In the genomic region with DNA sequence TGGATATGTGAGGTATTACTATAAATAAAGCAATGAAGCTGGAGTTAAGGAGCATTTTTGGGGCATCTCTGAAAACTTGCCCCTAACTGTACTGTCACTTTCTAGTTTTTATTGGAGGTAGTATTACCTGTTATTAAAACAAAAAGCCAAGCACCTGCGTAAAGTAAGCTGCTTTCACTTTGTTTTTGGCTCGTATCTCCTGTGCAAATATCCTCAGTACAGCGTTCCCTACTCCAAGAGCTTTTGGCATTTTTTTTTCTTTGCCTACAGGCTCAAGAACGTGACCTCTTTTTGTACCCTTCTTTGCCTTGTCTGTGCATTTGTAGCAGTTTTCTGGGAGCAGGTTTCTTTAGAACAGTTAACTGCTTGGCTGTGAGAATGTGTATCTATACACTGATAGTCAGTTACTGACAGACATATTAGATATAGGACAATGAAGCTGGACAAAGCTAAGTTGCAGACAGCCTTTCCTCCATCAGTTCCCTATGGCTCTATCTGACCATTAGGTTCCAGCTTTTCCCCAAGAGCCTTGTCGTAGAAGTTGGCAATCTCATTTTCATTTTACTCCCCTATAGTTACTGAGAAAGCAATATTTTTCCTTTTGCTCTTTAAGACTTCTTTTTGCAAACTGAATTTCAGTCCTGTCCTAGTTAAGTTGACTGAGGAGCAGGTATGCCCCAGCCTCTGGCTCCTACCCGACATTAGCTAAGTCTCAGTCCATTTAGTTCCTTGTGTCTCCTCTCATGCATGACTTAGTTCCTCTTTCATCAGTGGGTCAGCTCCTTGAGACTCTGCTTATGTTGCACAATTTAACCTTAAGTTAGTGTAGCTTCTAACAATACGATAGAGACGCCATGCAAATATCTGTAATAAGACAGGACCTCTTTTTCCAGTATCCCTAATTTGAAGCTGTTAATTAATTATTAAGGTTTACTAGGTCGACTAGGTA, we compare ENCODE assay signal across 10 cellular contexts. TPM values are rescaled to one million over a fixed set of nuclear protein-coding genes. Genes with fewer than 3 reads are reported as not detected.
DNase-seq lines count a peak whose midpoint lies in the region; ATAC-seq and TF ChIP-seq lines count a peak whose summit lies in the region.
"Had no signal": no experiment of that assay in that cellular context is flagged by ENCODE, and none has a peak within 500 bp of the region (broad histone marks: within the 10 kb centered on the region; RNA-seq: fewer than 3 reads in every experiment).

No MANE protein-coding gene starts in this region.

- peak overlapping the region in 7 of 8 donors; percentile 6 to 66 (median 42) for H3K4me3 Mint-ChIP-seq in naive B cell

- H3K4me1 ChIP-seq in effector memory CD4-positive, alpha-beta T cell (ENCODE audit: control insufficient read depth, insufficient read depth, low read length, poor library complexity, severe bottlenecking): no peaks in the 10 kb centered on the region
- no peaks in the 10 kb centered on the region for H3K4me1 ChIP-seq in psoas muscle

- peaks cover 9 to 16% (median 11%) of the 10 kb centered on the region in 3 donors for H3K4me1 Mint-ChIP-seq in naive B cell

- H3K27me3 ChIP-seq in effector memory CD4-positive, alpha-beta T cell (replicated peaks; ENCODE audit: control insufficient read depth, insufficient read depth, low read length, poor library complexity, severe bottlenecking): no peaks in the 10 kb centered on the region
- no peaks in the 10 kb centered on the region for H3K27me3 ChIP-seq in psoas muscle (ENCODE audit: insufficient read depth in 3 of 3, low read length in 2 of 3)

- H3K36me3 Mint-ChIP-seq in naive B cell: peaks cover 0 to 7% of the 10 kb centered on the region in 2 donors

- TF ChIP-seq CTCF in LNCaP clone FGC (IDR thresholded peaks at IDR 0.05; ENCODE audit: control insufficient read depth, extremely low read depth, insufficient read depth) (no peak), psoas muscle (IDR thresholded peaks at IDR 0.05) (no peak)

- peak; percentile 48 for DNase-seq in LNCaP clone FGC (ENCODE audit: low read depth)
- DNase-seq in naive B cell: peak; percentile 49
- no peak for DNase-seq in AG08396 (ENCODE audit: low spot score)
- no peak for DNase-seq in effector memory CD4-positive, alpha-beta T cell
- no peak for DNase-seq in psoas muscle
- DNase-seq in NCI-H2081 (lab: John Stamatoyannopoulos, UW): no peak
- DNase-seq: hypothalamus; stimulated activated CD4-positive, alpha-beta T cell treated with anti-CD3 and anti-CD28 coated beads, Interleukin-2, amount 100 ng/mL, for 24 hours had no signal

- peaks cover 0 to 2% (median 0%) of the 10 kb centered on the region in 7 donors for H3K9me3 Mint-ChIP-seq in naive B cell

- H3K9me3 ChIP-seq in effector memory CD4-positive, alpha-beta T cell (ENCODE audit: control insufficient read depth, low read length): no peaks in the 10 kb centered on the region
- no peaks in the 10 kb centered on the region for H3K9me3 ChIP-seq in psoas muscle

- WGBS in psoas muscle, 3 donors: 71 to 92% (median 79%) methylated on average over 9 of the region's 9 CpGs

- H3K36me3 ChIP-seq in effector memory CD4-positive, alpha-beta T cell (ENCODE audit: control insufficient read depth, insufficient read depth, low read length): no peaks in the 10 kb centered on the region
- no peaks in the 10 kb centered on the region for H3K36me3 ChIP-seq in psoas muscle (ENCODE audit: insufficient read depth in 1 of 2, low read depth in 1 of 2)

- H3K4me3 ChIP-seq in LNCaP clone FGC (ENCODE audit: low read depth, low read length) (peak overlapping the region; percentile 43), psoas muscle (no peak overlapping the region)
- no peak overlapping the region for H3K4me3 ChIP-seq in effector memory CD4-positive, alpha-beta T cell (ENCODE audit: insufficient read depth, low read depth, low read length, poor library complexity, severe bottlenecking)

- ATAC-seq in GM18861 (IDR thresholded peaks at IDR 0.05; ENCODE audit: unreplicated experiment) (peak; percentile 99), HG02623 (IDR thresholded peaks at IDR 0.05; ENCODE audit: unreplicated experiment) (peak; percentile 97), naive B cell (ENCODE audit: low read depth in 2 of 2) (peak; percentile 100), psoas muscle (no peak)

- H3K27me3 Mint-ChIP-seq in naive B cell: peaks cover 0 to 8% (median 0%) of the 10 kb centered on the region in 3 donors

- no peak overlapping the region for H3K27ac ChIP-seq in effector memory CD4-positive, alpha-beta T cell (ENCODE audit: insufficient read depth, low read length, poor library complexity, severe bottlenecking)
- H3K27ac ChIP-seq in psoas muscle: no peak overlapping the region

- intact Hi-C loops in psoas muscle (cut with DNase I): no loop called here

- H3K27ac Mint-ChIP-seq in naive B cell: peak overlapping the region in 5 of 6 donors; percentile 1 to 72 (median 7)

RNA-seq across cellular contexts. Expression of a gene that starts 15.3 kb away (rescaled TPM):
- polyA plus RNA-seq in naive B cell (ENCODE audit: low read depth in 6 of 6): 10 to 100 TPM; 25.0 to 38.1 (median 30.8) TPM
- 1 to 10 TPM; 6.1 to 8.7 (median 6.7) TPM for total RNA-seq in psoas muscle
- 1 to 10 TPM; 3.5 to 9.1 (median 4.9) TPM for polyA plus RNA-seq in psoas muscle

Comparison
In these comparisons a context has a peak if more than half of its experiments do, and no peak if none do; other contexts are left out.
1. ATAC-seq: peak in GM18861 (single experiment), HG02623 (single experiment) and naive B cell (2 of 2); none in psoas muscle (0 of 4).
2. DNase-seq: peak in LNCaP clone FGC (single experiment) and naive B cell (single experiment); none in AG08396 (single experiment), effector memory CD4-positive, alpha-beta T cell (0 of 3), psoas muscle (0 of 2) and NCI-H2081 (0 of 2).